Comparison of ENCODE assay signal across 17 cellular contexts in genomic region chr3:88192010-88192409, GRCh38. TPM values are rescaled to one million over a fixed set of nuclear protein-coding genes. Genes with fewer than 3 reads are reported as not detected.
A peak's percentile ranks its signal among the peaks of the same experiment; 100 is the strongest.
DNase-seq lines count a peak whose midpoint lies in the region; ATAC-seq and TF ChIP-seq lines count a peak whose summit lies in the region.
"Had no signal": no experiment of that assay in that cellular context is flagged by ENCODE, and none has a peak within 500 bp of the region (broad histone marks: within the 10 kb centered on the region; RNA-seq: fewer than 3 reads in every experiment).

No MANE protein-coding gene starts in this region.

- no peaks in the 10 kb centered on the region for H3F3A ChIP-seq in GM23338 (replicated peaks; ENCODE audit: low read depth)

- 48% methylated on average over 2 of the region's 2 CpGs for WGBS in HUES64
- 38 to 69% (median 57%) methylated on average over 2 of the region's 2 CpGs for WGBS in heart left ventricle, 4 donors
- WGBS in endodermal cell (ENCODE audit: insufficient coverage in 1 of 2, insufficient read length in 1 of 2), 2 experiments = 46 to 50% methylated on average over 2 of the region's 2 CpGs

- no peak overlapping the region for H2AFZ ChIP-seq in GM23338

- no peaks in the 10 kb centered on the region for H3K79me2 ChIP-seq in GM23338 (replicated peaks; ENCODE audit: insufficient read depth)

- H3K4me3 ChIP-seq in GM23338 (no peak overlapping the region), HUES64 (ENCODE audit: low read length) (no peak overlapping the region), iPS-18a (ENCODE audit: low read length) (no peak overlapping the region), heart left ventricle (no peak overlapping the region), endodermal cell (ENCODE audit: low read length) (no peak overlapping the region)
- H3K4me3 ChIP-seq: BLaER1 had no signal

- no peak overlapping the region for H3K4me2 ChIP-seq in GM23338
- H3K4me2 ChIP-seq: BLaER1 had no signal

- peaks cover 12% of the 10 kb centered on the region for H3K9me2 ChIP-seq in GM23338 (ENCODE audit: insufficient read depth)

- H3K27me3 ChIP-seq in GM23338 (ENCODE audit: insufficient read depth) = no peaks in the 10 kb centered on the region
- no peaks in the 10 kb centered on the region for H3K27me3 ChIP-seq in HUES64 (ENCODE audit: insufficient read depth, low read length)
- no peaks in the 10 kb centered on the region for H3K27me3 ChIP-seq in iPS-18a (ENCODE audit: control insufficient read depth, insufficient read depth, low read length)
- H3K27me3 ChIP-seq in heart left ventricle = no peaks in the 10 kb centered on the region
- H3K27me3 ChIP-seq in endodermal cell (ENCODE audit: control insufficient read depth, insufficient read depth, low read length, poor library complexity, severe bottlenecking) = no peaks in the 10 kb centered on the region
- H3K27me3 ChIP-seq: BLaER1 had no signal

- peaks cover 6% of the 10 kb centered on the region; the same call in 1 of the 2 replicates for H3K4me1 ChIP-seq in GM23338 (ENCODE audit: insufficient read depth)
- peaks cover 4% of the 10 kb centered on the region; the same call in 1 of the 2 replicates for H3K4me1 ChIP-seq in HUES64 (ENCODE audit: insufficient read depth, low read length)
- H3K4me1 ChIP-seq in iPS-18a (ENCODE audit: control insufficient read depth, low read depth, low read length) = peaks cover 4% of the 10 kb centered on the region
- H3K4me1 ChIP-seq in heart left ventricle = no peaks in the 10 kb centered on the region
- H3K4me1 ChIP-seq in endodermal cell (ENCODE audit: control insufficient read depth, insufficient read depth, low read length) = no peaks in the 10 kb centered on the region
- H3K4me1 ChIP-seq: BLaER1 had no signal

- no peak for ATAC-seq in GM23338
- peak; percentile 30 for ATAC-seq in activated T-helper 17 cell treated with anti-CD3 and anti-CD28 coated beads, Interleukin-2, amount 50 U/mL, for 72 hours (replicated peaks)
- ATAC-seq in heart left ventricle = no peak

- H3K9ac ChIP-seq in HUES64 (ENCODE audit: low read depth, low read length) (no peak overlapping the region), iPS-18a (ENCODE audit: low read length) (peak overlapping the region; percentile 16), endodermal cell (ENCODE audit: extremely low read depth, low read length, poor library complexity, severe bottlenecking) (no peak overlapping the region)
- H3K9ac ChIP-seq: BLaER1 had no signal

- no peaks in the 10 kb centered on the region for H3K36me3 ChIP-seq in GM23338 (ENCODE audit: insufficient read depth)
- no peaks in the 10 kb centered on the region for H3K36me3 ChIP-seq in HUES64 (ENCODE audit: insufficient read depth, low read length)
- H3K36me3 ChIP-seq in iPS-18a (ENCODE audit: control insufficient read depth, low read depth, low read length) = no peaks in the 10 kb centered on the region
- no peaks in the 10 kb centered on the region for H3K36me3 ChIP-seq in heart left ventricle
- no peaks in the 10 kb centered on the region for H3K36me3 ChIP-seq in endodermal cell (ENCODE audit: control insufficient read depth, insufficient read depth, low read length)
- H3K36me3 ChIP-seq: BLaER1 had no signal

- H3K4me3 Mint-ChIP-seq in GM23338 (no peak overlapping the region), endodermal cell (no peak overlapping the region)
- H3K4me3 Mint-ChIP-seq in activated T-helper 17 cell treated with anti-CD3 and anti-CD28 coated beads, Interleukin-2, amount 50 U/mL, for 72 hours = no peak overlapping the region
- H3K4me3 Mint-ChIP-seq: CD14-positive monocyte; CD4-positive, alpha-beta memory T cell had no signal

- 0 out of 2 replicates have a peak overlapping the region, but pooled peaks have one; percentile 52 for H3K27ac Mint-ChIP-seq in GM23338
- H3K27ac Mint-ChIP-seq in activated T-helper 17 cell treated with anti-CD3 and anti-CD28 coated beads, Interleukin-2, amount 50 U/mL, for 72 hours = no peak overlapping the region
- H3K27ac Mint-ChIP-seq in endodermal cell = no peak overlapping the region
- H3K27ac Mint-ChIP-seq: CD14-positive monocyte; CD4-positive, alpha-beta memory T cell had no signal

- intact Hi-C loops in heart left ventricle (cut with DNase I) = no loop called here

- H3K9me3 Mint-ChIP-seq in GM23338 (peaks cover 19% of the 10 kb centered on the region), endodermal cell (peaks cover 8% of the 10 kb centered on the region)
- H3K9me3 Mint-ChIP-seq in activated T-helper 17 cell treated with anti-CD3 and anti-CD28 coated beads, Interleukin-2, amount 50 U/mL, for 72 hours = peaks cover 4% of the 10 kb centered on the region

- H4K20me1 ChIP-seq in GM23338 (replicated peaks; ENCODE audit: insufficient read depth) = no peaks in the 10 kb centered on the region
- H4K20me1 ChIP-seq: BLaER1 had no signal

- no peak for DNase-seq in GM23338 (ENCODE audit: low spot score)
- no peak for DNase-seq in activated gamma-delta T cell treated with Interleukin-2 at 50 U/mL for 16 hours
- no peak for DNase-seq in heart left ventricle
- DNase-seq in NCI-H526 treated with DMSO at 0.1 percent for 48 hours (lab: John Stamatoyannopoulos, UW) = no peak
- DNase-seq in endodermal cell = no peak
- DNase-seq: 8988T; CD4-positive, alpha-beta memory T cell; DMS153; DMS79; GDM1; HCEC 1CT; IMR-90 had no signal

- TF ChIP-seq POLR2A in heart left ventricle (IDR thresholded peaks at IDR 0.05) = no peak

- H3K36me3 Mint-ChIP-seq in GM23338 (ENCODE audit: low read depth) = peaks cover 34% of the 10 kb centered on the region; the same call in 2 of the 3 replicates
- no peaks in the 10 kb centered on the region for H3K36me3 Mint-ChIP-seq in activated T-helper 17 cell treated with anti-CD3 and anti-CD28 coated beads, Interleukin-2, amount 50 U/mL, for 72 hours (ENCODE audit: low read depth)
- H3K36me3 Mint-ChIP-seq in endodermal cell (ENCODE audit: low read depth) = no peaks in the 10 kb centered on the region
- H3K36me3 Mint-ChIP-seq: CD14-positive monocyte; CD4-positive, alpha-beta memory T cell had no signal

- H3K4me1 Mint-ChIP-seq in GM23338 (peaks cover 10% of the 10 kb centered on the region), endodermal cell (peaks cover 3% of the 10 kb centered on the region)
- peaks cover 4% of the 10 kb centered on the region for H3K4me1 Mint-ChIP-seq in activated T-helper 17 cell treated with anti-CD3 and anti-CD28 coated beads, Interleukin-2, amount 50 U/mL, for 72 hours
- H3K4me1 Mint-ChIP-seq: CD14-positive monocyte had no signal

- no peak for TF ChIP-seq CTCF in GM23338 (conservative IDR thresholded peaks at IDR 0.05; ENCODE audit: low read depth in 2 of 2)
- TF ChIP-seq CTCF in heart left ventricle (IDR thresholded peaks at IDR 0.05) = no peak
- TF ChIP-seq CTCF in endodermal cell (conservative IDR thresholded peaks at IDR 0.05) = no peak

- H3K27ac ChIP-seq in GM23338 (ENCODE audit: low read depth) (no peak overlapping the region; the same call in 1 of the 2 replicates), HUES64 (ENCODE audit: low read depth, low read length) (peak overlapping the region; percentile 87; the same call in 1 of the 2 replicates), iPS-18a (ENCODE audit: low read length) (peak overlapping the region; percentile 77), heart left ventricle (no peak overlapping the region), endodermal cell (ENCODE audit: low read depth, low read length) (no peak overlapping the region)
- H3K27ac ChIP-seq: BLaER1 had no signal

- H3K9me3 ChIP-seq in HUES64 (ENCODE audit: insufficient read depth, low read depth, low read length) (peaks cover 4% of the 10 kb centered on the region; the same call in 1 of the 2 replicates), iPS-18a (ENCODE audit: control insufficient read depth, low read depth, low read length) (no peaks in the 10 kb centered on the region), heart left ventricle (peaks cover 0 to 6% (median 0%) of the 10 kb centered on the region in 12 donors), endodermal cell (ENCODE audit: control insufficient read depth, low read length) (no peaks in the 10 kb centered on the region)

- H3K27me3 Mint-ChIP-seq in GM23338 (ENCODE audit: insufficient read depth, low read depth, poor library complexity) = no peaks in the 10 kb centered on the region
- H3K27me3 Mint-ChIP-seq in activated T-helper 17 cell treated with anti-CD3 and anti-CD28 coated beads, Interleukin-2, amount 50 U/mL, for 72 hours = peaks cover 2% of the 10 kb centered on the region
- no peaks in the 10 kb centered on the region for H3K27me3 Mint-ChIP-seq in endodermal cell (ENCODE audit: insufficient read depth)
- H3K27me3 Mint-ChIP-seq: CD4-positive, alpha-beta memory T cell had no signal

TF ChIP-seq in GM23338, 12 proteins besides CTCF, POLR2A, EP300 and RAD21 (continues in another document):
- TF ChIP-seq NANOG (IDR thresholded peaks at IDR 0.05; ENCODE audit: borderline replicate concordance) = no peak
- TF ChIP-seq STAT1 (IDR thresholded peaks at IDR 0.05; ENCODE audit: unreplicated experiment) = no peak
- no peak for TF ChIP-seq ZNF114 (CRISPR knock-in tag; IDR thresholded peaks at IDR 0.05)
- no peak for TF ChIP-seq JUNB (IDR thresholded peaks at IDR 0.05; ENCODE audit: unreplicated experiment)

RNA-seq across cellular contexts. Expression of gene C3orf38, which starts 42.3 kb away (rescaled TPM):
- total RNA-seq in GM23338 (2014; rRNA removed; shearing (Covaris generic)) = 29.5 and 30.5 TPM in 2 replicates
- polyA plus RNA-seq in GM23338 (2016; fragmentation: Nextera tagmentation; extraction: Ambion mirVana) = 17.6 and 22.2 TPM in 2 replicates
- polyA plus RNA-seq in HUES64 (2013, experiment 1 of 2) = 29.2 TPM
- 29.9 TPM for polyA plus RNA-seq in HUES64 (2013, experiment 2 of 2)
- 10 to 100 TPM; 29.6 to 33.3 TPM for total RNA-seq in activated T-helper 17 cell treated with anti-CD3 and anti-CD28 coated beads, Interleukin-2, amount 50 U/mL, for 72 hours
- 10 to 100 TPM in 8 of 9 donors, 1 to 10 TPM in 1; 8.6 to 21.5 (median 12.9) TPM for total RNA-seq in heart left ventricle
- 1 to 10 TPM; 4.3 to 7.7 TPM for polyA plus RNA-seq in heart left ventricle
- total RNA-seq in endodermal cell = 10 to 100 TPM; 35.9 to 37.9 TPM
- 34.3 TPM for polyA plus RNA-seq in endodermal cell (2013, experiment 1 of 2)
- 29.4 TPM for polyA plus RNA-seq in endodermal cell (2013, experiment 2 of 2)

Comparison
In these comparisons a context has a peak if more than half of its experiments do, and no peak if none do; other contexts are left out.
1. H3K27ac ChIP-seq: peak in HUES64 (single experiment) and iPS-18a (single experiment); none in GM23338 (single experiment), heart left ventricle (0 of 12) and endodermal cell (single experiment).